In the genomic region with DNA sequence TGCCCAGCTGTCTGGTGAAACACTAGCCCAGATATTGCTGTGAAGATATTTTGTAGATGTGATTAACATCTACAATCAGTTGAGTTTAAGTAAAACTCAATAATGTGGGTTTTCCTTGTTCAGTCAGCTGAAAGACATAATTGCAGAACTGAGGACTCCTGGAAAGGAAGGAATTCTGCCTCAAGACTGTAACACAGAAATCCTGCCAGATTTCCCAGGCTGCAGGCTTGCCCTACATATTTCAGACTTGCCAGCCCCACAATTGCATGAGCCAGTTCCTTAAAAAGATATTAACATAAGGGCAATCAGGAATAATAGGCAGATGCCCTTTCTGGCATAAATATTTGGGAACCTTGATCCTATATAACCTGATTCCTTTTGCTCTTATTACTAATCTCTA, we compare ENCODE assay signal across 22 cellular contexts. TPM values are rescaled to one million over a fixed set of nuclear protein-coding genes. Genes with fewer than 3 reads are reported as not detected.
DNase-seq lines count a peak whose midpoint lies in the region; ATAC-seq, FAIRE-seq and TF ChIP-seq lines count a peak whose summit lies in the region.
"Had no signal": no experiment of that assay in that cellular context is flagged by ENCODE, and none has a peak within 500 bp of the region (broad histone marks: within the 10 kb centered on the region; RNA-seq: fewer than 3 reads in every experiment).

No MANE protein-coding gene starts in this region.

- no peak overlapping the region for H3K27ac ChIP-seq in kidney (ENCODE audit: low read depth in 2 of 2, low read length in 2 of 2)
- H3K27ac ChIP-seq: A549, GM23248 had no signal

- intact Hi-C loops in kidney (cut with DNase I), result no loop called here

- H3K9ac ChIP-seq in kidney (ENCODE audit: low read length in 2 of 2), result no peak overlapping the region
- H3K9ac ChIP-seq: GM23248 had no signal

- TF ChIP-seq CTCF in AG10803 (conservative IDR thresholded peaks at IDR 0.05; ENCODE audit: low read length) (no peak), fibroblast of the aortic adventitia (IDR thresholded peaks at IDR 0.05; ENCODE audit: insufficient read depth, low read length) (no peak), kidney (IDR thresholded peaks at IDR 0.05; ENCODE audit: borderline replicate concordance, extremely low read depth, insufficient read depth) (no peak)

- H3K4me1 ChIP-seq in kidney (ENCODE audit: control insufficient read depth in 1 of 2, insufficient read depth in 1 of 2, low read depth in 1 of 2, low read length in 2 of 2), result no peaks in the 10 kb centered on the region
- H3K4me1 ChIP-seq: A549, Caco-2 had no signal

- DNase-seq in AG10803 (ENCODE audit: low read depth) (peak; percentile 34), GM12892 (ENCODE audit: insufficient read length) (no peak), astrocyte of the hippocampus (ENCODE audit: low read depth, low spot score) (peak; percentile 61), fibroblast of the aortic adventitia (ENCODE audit: low read depth) (peak; percentile 21), kidney (no peak)
- DNase-seq: 8988T; ACHN; C1 segment of cervical spinal cord; Caco-2; CD8-positive, alpha-beta T cell; DMS 273 treated with DMSO at 0.1 percent for 48 hours; DMS79; EL; GDM1; GM23248; H7; HCEC 1CT had no signal

- H3K9me3 ChIP-seq in kidney (ENCODE audit: control insufficient read depth in 1 of 2, low read length in 2 of 2), result no peaks in the 10 kb centered on the region
- H3K9me3 ChIP-seq: A549, Caco-2 had no signal

- no peaks in the 10 kb centered on the region for H3K36me3 ChIP-seq in kidney (ENCODE audit: control insufficient read depth in 1 of 2, insufficient read depth in 2 of 2, low read length in 2 of 2)

- no peak overlapping the region for H3K4me3 ChIP-seq in AG10803 (ENCODE audit: low read length)
- no peak overlapping the region for H3K4me3 ChIP-seq in fibroblast of the aortic adventitia (ENCODE audit: low read depth, low read length)
- no peak overlapping the region for H3K4me3 ChIP-seq in kidney (ENCODE audit: low read length in 2 of 2)
- H3K4me3 ChIP-seq: A549, GM12878, GM23248 had no signal

- no peak for TF ChIP-seq POLR2A in GM12892 (IDR thresholded peaks at IDR 0.05; ENCODE audit: low read depth, low read length)

- ATAC-seq in HG03097 (IDR thresholded peaks at IDR 0.05; ENCODE audit: low FRiP score, unreplicated experiment) (no peak), GM21529 (IDR thresholded peaks at IDR 0.05; ENCODE audit: unreplicated experiment) (no peak)
- ATAC-seq: A549; CD8-positive, alpha-beta T cell; GM12878 had no signal

- peak; percentile 21 for FAIRE-seq in GM12892 (lab: Jason Lieb, UNC)
- FAIRE-seq in kidney (lab: Jason Lieb, UNC), result no peak
- FAIRE-seq: A549, GM12878, H1 had no signal

RNA-seq across cellular contexts. Expression of a gene that starts 14.2 kb away (rescaled TPM):
- polyA plus RNA-seq in GM12892 (2012; ENCODE audit: missing spikeins), result 31.5 TPM
- total RNA-seq in fibroblast of the aortic adventitia (ENCODE audit: low replicate concordance) (121 and 131 TPM in 2 replicates), kidney (25.4 TPM)
- polyA plus RNA-seq in kidney (ENCODE audit: insufficient read depth, low read depth, low replicate concordance), result 2.6 TPM

RNA-seq across cellular contexts. Expression of a gene that starts 56.9 kb away (rescaled TPM):
- polyA plus RNA-seq in GM12892 (2012; ENCODE audit: missing spikeins), result 13.3 TPM
- total RNA-seq in fibroblast of the aortic adventitia (ENCODE audit: low replicate concordance) (17.7 and 27.0 TPM in 2 replicates), kidney (26.0 TPM)
- 6.7 TPM for polyA plus RNA-seq in kidney (ENCODE audit: insufficient read depth, low read depth, low replicate concordance)

Comparison
In these comparisons a context has a peak if more than half of its experiments do, and no peak if none do; other contexts are left out.
1. DNase-seq: peak in AG10803 (single experiment), astrocyte of the hippocampus (single experiment) and fibroblast of the aortic adventitia (single experiment); none in GM12892 (single experiment) and kidney (single experiment).